14 cellular contexts compared by ENCODE assay signal in genomic region chr2:18903750-18904149, GRCh38.
DNase-seq lines count a peak whose midpoint lies in the region; ATAC-seq, FAIRE-seq and TF ChIP-seq lines count a peak whose summit lies in the region.
"Had no signal": no experiment of that assay in that cellular context is flagged by ENCODE, and none has a peak within 500 bp of the region (broad histone marks: within the 10 kb centered on the region; RNA-seq: fewer than 3 reads in every experiment).

No MANE protein-coding gene starts in this region.

- no peaks in the 10 kb centered on the region for H3K27me3 Mint-ChIP-seq in effector memory CD8-positive, alpha-beta T cell

- DNase-seq in ACHN (peak; percentile 16), pancreas (no peak), DMS53 treated with DMSO at 0.1 percent for 48 hours (lab: John Stamatoyannopoulos, UW; ENCODE audit: unreplicated experiment) (no peak)
- no peak for DNase-seq in effector memory CD8-positive, alpha-beta T cell
- no peak for DNase-seq in activated naive CD4-positive, alpha-beta T cell treated with anti-CD3 and anti-CD28 coated beads, Interleukin-2, amount 50 U/mL, for 16 hours
- DNase-seq: NCI-H526 treated with DMSO at 0.1 percent for 48 hours, right cardiac atrium had no signal

- FAIRE-seq in pancreas (lab: Jason Lieb, UNC): no peak
- FAIRE-seq: A204.1, bronchial epithelial cell, K562 had no signal

- H3K4me1 Mint-ChIP-seq in effector memory CD8-positive, alpha-beta T cell (ENCODE audit: low read depth in 2 of 2): peaks cover 4 to 6% of the 10 kb centered on the region in 2 donors

- H3K4me3 Mint-ChIP-seq in effector memory CD8-positive, alpha-beta T cell: no peak overlapping the region

- peaks cover 0 to 6% (median 0%) of the 10 kb centered on the region in 3 donors for H3K4me1 ChIP-seq in pancreas

- no peaks in the 10 kb centered on the region for H3K36me3 ChIP-seq in pancreas

- intact Hi-C loops in pancreas (cut with DNase I): no loop called here

- no peak overlapping the region for H3K27ac Mint-ChIP-seq in effector memory CD8-positive, alpha-beta T cell

- ATAC-seq in GM19324 (IDR thresholded peaks at IDR 0.05; ENCODE audit: low FRiP score, unreplicated experiment): peak; percentile 98
- ATAC-seq in HG02763 (IDR thresholded peaks at IDR 0.05; ENCODE audit: unreplicated experiment): peak; percentile 99
- peak; percentile 88 for ATAC-seq in HG03521 (IDR thresholded peaks at IDR 0.05; ENCODE audit: unreplicated experiment)
- ATAC-seq in pancreas: no peak
- no peak for ATAC-seq in effector memory CD8-positive, alpha-beta T cell (replicated peaks)
- ATAC-seq: K562, right cardiac atrium had no signal

- no peaks in the 10 kb centered on the region for H3K9me3 ChIP-seq in pancreas

- no peaks in the 10 kb centered on the region for H3K27me3 ChIP-seq in pancreas

- no peak overlapping the region for H3K4me3 ChIP-seq in pancreas
- H3K4me3 ChIP-seq: K562, lung had no signal

- TF ChIP-seq CTCF in pancreas (IDR thresholded peaks at IDR 0.05): no peak

- WGBS in pancreas, 2 donors: 75 to 85% methylated on average over 3 of the region's 3 CpGs

- H3K27ac ChIP-seq in pancreas: no peak overlapping the region

- in situ Hi-C loops in ACHN (cut with HindIII; ENCODE audit: low pct_ligation_motif_present, low pct_unique_long_range_greater_than_20kb, low sequenced_read_pairs): no loop called here

- H3K36me3 Mint-ChIP-seq in effector memory CD8-positive, alpha-beta T cell (ENCODE audit: insufficient read depth): no peaks in the 10 kb centered on the region

- H3K9me3 Mint-ChIP-seq in effector memory CD8-positive, alpha-beta T cell: no peaks in the 10 kb centered on the region

Comparison
In these comparisons a context has a peak if more than half of its experiments do, and no peak if none do; other contexts are left out.
1. ATAC-seq: peak in GM19324 (single experiment), HG02763 (single experiment) and HG03521 (single experiment); none in pancreas (0 of 4) and effector memory CD8-positive, alpha-beta T cell (single experiment).